In genomic region chr16:88194397-88195020, GRCh38 we compare ENCODE assay signal across 9 cellular contexts.
DNase-seq lines count a peak whose midpoint lies in the region; ATAC-seq lines count a peak whose summit lies in the region.
"Had no signal": no experiment of that assay in that cellular context is flagged by ENCODE, and none has a peak within 500 bp of the region (broad histone marks: within the 10 kb centered on the region; RNA-seq: fewer than 3 reads in every experiment).

No MANE protein-coding gene starts in this region.

- DNase-seq in DMS153 treated with DMSO at 0.1 percent for 48 hours (lab: John Stamatoyannopoulos, UW; ENCODE audit: unreplicated experiment), result peak; percentile 14
- no peak for DNase-seq in DMS153 (lab: John Stamatoyannopoulos, UW)
- peak; percentile 18 for DNase-seq in SKM-1 (lab: John Stamatoyannopoulos, UW; ENCODE audit: unreplicated experiment)
- peak in 25 of 42 donors; percentile 6 to 56 (median 31) for DNase-seq in head of caudate nucleus
- no peak for DNase-seq in stimulated activated CD4-positive, alpha-beta T cell treated with anti-CD3 and anti-CD28 coated beads, Interleukin-2, amount 100 ng/mL, for 48 hours

- H3K4me2 ChIP-seq in skeletal muscle satellite cell (ENCODE audit: low read length), result peak overlapping the region; percentile 63

- peak overlapping the region; percentile 70 for H3K9ac ChIP-seq in skeletal muscle satellite cell (ENCODE audit: low read depth, low read length)

- intact Hi-C loops in head of caudate nucleus (cut with DNase I), result no loop called here

- peaks cover 15% of the 10 kb centered on the region for H3K4me1 ChIP-seq in skeletal muscle satellite cell (ENCODE audit: control insufficient read depth, insufficient read depth, low read length)

- no peaks in the 10 kb centered on the region for H3K9me3 ChIP-seq in skeletal muscle satellite cell (replicated peaks; ENCODE audit: low read length)

- no peaks in the 10 kb centered on the region for H3K27me3 ChIP-seq in skeletal muscle satellite cell (ENCODE audit: control insufficient read depth, insufficient read depth, low read length)

- no peaks in the 10 kb centered on the region for H3K36me3 ChIP-seq in skeletal muscle satellite cell (ENCODE audit: insufficient read depth, low read length)

- H3K4me3 ChIP-seq in skeletal muscle satellite cell (ENCODE audit: low read length), result peak overlapping the region; percentile 22
- H3K4me3 ChIP-seq: SK-N-MC had no signal

- ATAC-seq in HG02571 (IDR thresholded peaks at IDR 0.05; ENCODE audit: unreplicated experiment), result no peak
- no peak for ATAC-seq in HG02759 (IDR thresholded peaks at IDR 0.05; ENCODE audit: unreplicated experiment)

Comparison
In these comparisons a context has a peak if more than half of its experiments do, and no peak if none do; other contexts are left out.
1. DNase-seq: peak in DMS153 treated with DMSO at 0.1 percent for 48 hours (single experiment), SKM-1 (single experiment) and head of caudate nucleus (25 of 42); none in DMS153 (single experiment) and stimulated activated CD4-positive, alpha-beta T cell treated with anti-CD3 and anti-CD28 coated beads, Interleukin-2, amount 100 ng/mL, for 48 hours (0 of 2).